Comparison of ENCODE assay signal across 8 cellular contexts in genomic region chr22:24952837-24953293, GRCh38. TPM values are rescaled to one million over a fixed set of nuclear protein-coding genes. Genes with fewer than 3 reads are reported as not detected.
DNase-seq lines count a peak whose midpoint lies in the region; ATAC-seq and TF ChIP-seq lines count a peak whose summit lies in the region.

No MANE protein-coding gene starts in this region.

- H3K9ac ChIP-seq in HUES6 (ENCODE audit: low read length), result peak overlapping the region; percentile 87

- peak overlapping the region; percentile 66 for H3K4me3 ChIP-seq in HUES6 (ENCODE audit: low read depth, low read length)

- CTCF ChIA-PET in Calu3 (lab: Charles Lee), result interaction anchor here (0.6 to 2.1 kb wide), 3 partner anchors 17 to 309 kb away, joined by 3 to 5 read pairs (median 3); no protein-coding TSS in a partner anchor

- H3K27ac Mint-ChIP-seq in Calu3 (ENCODE audit: unreplicated experiment) (peak overlapping the region; percentile 92), osteocyte (ENCODE audit: unreplicated experiment) (peak overlapping the region; percentile 73)
- no peak overlapping the region for H3K27ac Mint-ChIP-seq in activated T-helper 17 cell treated with anti-CD3 and anti-CD28 coated beads, Interleukin-2, amount 50 U/mL, for 72 hours

- H3K27me3 Mint-ChIP-seq in Calu3 (ENCODE audit: unreplicated experiment) (no peaks in the 10 kb centered on the region), osteocyte (ENCODE audit: unreplicated experiment) (peaks cover 32% of the 10 kb centered on the region)
- peaks cover 44% of the 10 kb centered on the region for H3K27me3 Mint-ChIP-seq in activated T-helper 17 cell treated with anti-CD3 and anti-CD28 coated beads, Interleukin-2, amount 50 U/mL, for 72 hours

- no peak for TF ChIP-seq CTCF in Calu3 (IDR thresholded peaks at IDR 0.05; ENCODE audit: unreplicated experiment)
- TF ChIP-seq CTCF in osteocyte (IDR thresholded peaks at IDR 0.05), result no peak

- peaks cover 31% of the 10 kb centered on the region for H3K4me1 ChIP-seq in HUES6 (ENCODE audit: control insufficient read depth, insufficient read depth, low read length)

- no TSS peak for BruUV-seq in Calu3 (replicated peaks; lab: Mats Ljungman, UMichigan)

- H3K27me3 ChIP-seq in HUES6 (ENCODE audit: control insufficient read depth, insufficient read depth, low read length), result no peaks in the 10 kb centered on the region

- H3K9me3 Mint-ChIP-seq in Calu3 (ENCODE audit: low read depth, unreplicated experiment), result no peaks in the 10 kb centered on the region
- no peaks in the 10 kb centered on the region for H3K9me3 Mint-ChIP-seq in activated T-helper 17 cell treated with anti-CD3 and anti-CD28 coated beads, Interleukin-2, amount 50 U/mL, for 72 hours
- no peaks in the 10 kb centered on the region for H3K9me3 Mint-ChIP-seq in osteocyte (ENCODE audit: unreplicated experiment)

- H3K4me1 Mint-ChIP-seq in Calu3 (ENCODE audit: low read depth, unreplicated experiment), result peaks cover 40% of the 10 kb centered on the region
- peaks cover 6% of the 10 kb centered on the region for H3K4me1 Mint-ChIP-seq in activated T-helper 17 cell treated with anti-CD3 and anti-CD28 coated beads, Interleukin-2, amount 50 U/mL, for 72 hours
- H3K4me1 Mint-ChIP-seq in osteocyte (ENCODE audit: unreplicated experiment), result peaks cover 14% of the 10 kb centered on the region

- H3K36me3 Mint-ChIP-seq in Calu3 (ENCODE audit: insufficient read depth, unreplicated experiment) (peaks cover 27% of the 10 kb centered on the region), osteocyte (ENCODE audit: unreplicated experiment) (no peaks in the 10 kb centered on the region)
- H3K36me3 Mint-ChIP-seq in activated T-helper 17 cell treated with anti-CD3 and anti-CD28 coated beads, Interleukin-2, amount 50 U/mL, for 72 hours (ENCODE audit: low read depth), result no peaks in the 10 kb centered on the region

- intact Hi-C loops in Calu3 (cut with micrococcal nuclease; ENCODE audit: unreplicated experiment) (loop anchor here (1.0 to 5.0 kb wide), 2 partner anchors 74 to 95 kb away; no protein-coding TSS in a partner anchor), head of caudate nucleus (cut with DNase I) (loop anchor here (5.0 kb wide), 1 partner anchor 94 kb away; no protein-coding TSS in a partner anchor)

- H3K27ac ChIP-seq in HUES6 (ENCODE audit: low read depth, low read length), result peak overlapping the region; percentile 45; the same call in 1 of the 2 replicates

- DNase-seq in Calu3 (peak; percentile 76), head of caudate nucleus (peak in 36 of 42 donors; percentile 24 to 73 (median 52)), osteocyte (ENCODE audit: extremely low spot score, unreplicated experiment) (no peak), NOMO-1 treated with DMSO at 0.1 percent for 48 hours (lab: John Stamatoyannopoulos, UW; ENCODE audit: unreplicated experiment) (no peak)
- DNase-seq in stimulated activated CD4-positive, alpha-beta T cell treated with anti-CD3 and anti-CD28 coated beads, Interleukin-4, amount 100 ng/mL, for 4 hours, result no peak

- no peaks in the 10 kb centered on the region for H3K36me3 ChIP-seq in HUES6 (ENCODE audit: control insufficient read depth, insufficient read depth, low read length)

- no peak for ATAC-seq in activated T-helper 17 cell treated with anti-CD3 and anti-CD28 coated beads, Interleukin-2, amount 50 U/mL, for 72 hours (replicated peaks)
- no peak for ATAC-seq in HG03097 (IDR thresholded peaks at IDR 0.05; ENCODE audit: low FRiP score, unreplicated experiment)

- no peaks in the 10 kb centered on the region for H3K9me3 ChIP-seq in HUES6 (ENCODE audit: control insufficient read depth, insufficient read depth, low read depth, low read length)

- H3K4me3 Mint-ChIP-seq in Calu3 (ENCODE audit: low read depth, unreplicated experiment), result peak overlapping the region; percentile 88
- H3K4me3 Mint-ChIP-seq in activated T-helper 17 cell treated with anti-CD3 and anti-CD28 coated beads, Interleukin-2, amount 50 U/mL, for 72 hours, result peak overlapping the region; percentile 56
- H3K4me3 Mint-ChIP-seq in osteocyte (ENCODE audit: unreplicated experiment), result peak overlapping the region; percentile 92

RNA-seq across cellular contexts. Expression of gene KIAA1671, which starts 0.3 kb away (rescaled TPM):
- total RNA-seq in Calu3 (2022) (63.1 and 67.4 TPM in 2 replicates), osteocyte (8.3 and 10.0 TPM in 2 replicates)
- 1 to 10 TPM; 5.9 to 6.0 TPM for total RNA-seq in activated T-helper 17 cell treated with anti-CD3 and anti-CD28 coated beads, Interleukin-2, amount 50 U/mL, for 72 hours

RNA-seq across cellular contexts. Expression of gene LHFPL7, which starts 6.4 kb away (rescaled TPM):
- not detected in 2 replicates for total RNA-seq in Calu3 (2022)
- not detected for total RNA-seq in activated T-helper 17 cell treated with anti-CD3 and anti-CD28 coated beads, Interleukin-2, amount 50 U/mL, for 72 hours
- not detected in 2 replicates for total RNA-seq in osteocyte

Comparison
In these comparisons a context has a peak if more than half of its experiments do, and no peak if none do; other contexts are left out.
1. DNase-seq: peak in Calu3 (single experiment) and head of caudate nucleus (36 of 42); none in osteocyte (single experiment), stimulated activated CD4-positive, alpha-beta T cell treated with anti-CD3 and anti-CD28 coated beads, Interleukin-4, amount 100 ng/mL, for 4 hours (0 of 2) and NOMO-1 treated with DMSO at 0.1 percent for 48 hours (single experiment).
2. Peak in every context shown above with its lines, with median percentiles within 50 percentile points of each other: H3K4me3 Mint-ChIP-seq.